ENCODE assay signal across 20 cellular contexts in genomic region chr9:81618923-81619322, GRCh38.
"Had no signal": no experiment of that assay in that cellular context is flagged by ENCODE, and none has a peak within 500 bp of the region (broad histone marks: within the 10 kb centered on the region; RNA-seq: fewer than 3 reads in every experiment).

No MANE protein-coding gene starts in this region.

- H3K27ac Mint-ChIP-seq: neural progenitor cell had no signal

- H3K4me3 ChIP-seq: left ventricle myocardium inferior, lower lobe of right lung, neural progenitor cell, ovary, right atrium auricular region, sigmoid colon, skin epidermis, stomach, thoracic aorta, transverse colon had no signal

- ATAC-seq: lower lobe of right lung had no signal

- H2AFZ ChIP-seq: neural progenitor cell had no signal

- DNase-seq: cerebellar nuclear complex; erythroblast; left ventricle myocardium inferior; lower lobe of right lung; midbrain; naive B cell; nucleus accumbens; ovary; sigmoid colon; stimulated activated CD4-positive, alpha-beta T cell treated with anti-CD3 and anti-CD28 coated beads, Interleukin-2, amount 100 ng/mL, for 24 hours; stimulated activated CD4-positive, alpha-beta T cell treated with anti-CD3 and anti-CD28 coated beads, Interleukin-4, amount 100 ng/mL, for 4 hours; stimulated activated naive CD4-positive, alpha-beta T cell; stomach; substantia nigra; transverse colon had no signal

- H3K27ac ChIP-seq: left ventricle myocardium inferior, lower lobe of right lung, neural progenitor cell, ovary, right atrium auricular region, sigmoid colon, thoracic aorta had no signal

- H3K27me3 ChIP-seq: neural progenitor cell, ovary, right atrium auricular region, sigmoid colon, stomach, transverse colon had no signal

- H3K9ac ChIP-seq: neural progenitor cell had no signal

- H3K9me3 Mint-ChIP-seq: memory B cell, naive B cell, neural progenitor cell had no signal

- H3K4me3 Mint-ChIP-seq: memory B cell, neural progenitor cell had no signal

- H3K4me2 ChIP-seq: neural progenitor cell had no signal

- H3K36me3 ChIP-seq: neural progenitor cell, ovary had no signal

- H3K9me3 ChIP-seq: left ventricle myocardium inferior, lower lobe of right lung, ovary, right atrium auricular region, sigmoid colon, stomach, thoracic aorta, transverse colon had no signal

- H3K27me3 Mint-ChIP-seq: memory B cell, naive B cell had no signal
